In the genomic region with DNA sequence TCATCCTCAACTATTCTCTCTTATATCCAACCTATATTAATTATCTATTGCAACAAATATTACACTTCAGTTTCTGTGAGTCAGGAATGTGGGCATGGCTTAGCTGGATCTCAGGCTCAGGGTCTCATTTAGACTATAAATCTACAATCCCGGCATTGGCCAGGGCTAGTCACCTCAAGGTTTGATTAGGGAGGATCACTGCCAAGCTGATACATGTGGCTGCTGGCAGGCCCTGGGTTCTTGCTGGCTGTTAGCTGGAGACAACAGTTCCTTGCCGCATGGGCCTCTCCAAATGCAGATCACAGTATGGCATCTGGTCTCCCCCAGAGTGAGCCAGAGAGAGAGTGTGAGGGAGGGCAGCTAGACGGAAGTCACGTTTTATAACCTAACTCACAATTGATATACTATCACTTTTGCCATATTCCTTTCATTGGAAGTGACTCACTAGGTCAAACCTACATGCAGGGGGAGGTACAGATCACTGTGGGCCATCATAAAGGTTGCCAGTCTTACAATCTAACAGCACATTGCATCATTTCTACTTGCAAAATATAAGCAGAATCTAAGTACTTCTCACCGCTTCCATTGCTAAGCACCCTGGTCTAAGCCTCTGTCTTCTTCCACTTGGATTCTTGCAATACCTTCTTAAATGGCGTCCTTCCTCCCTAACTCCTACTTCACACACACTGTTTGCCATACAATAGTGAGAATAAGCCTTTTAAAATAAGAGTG, we compare ENCODE assay signal across 1 cellular context.
TF ChIP-seq lines count a peak whose summit lies in the region.

No MANE protein-coding gene starts in this region.

TF ChIP-seq in K562, 482 proteins besides CTCF, POLR2A, EP300 and RAD21 (continued from another document):
- TF ChIP-seq ZNF165 (CRISPR knock-in tag; IDR thresholded peaks at IDR 0.05; ENCODE audit: borderline replicate concordance) (no peak), ZNF589 (CRISPR knock-in tag; IDR thresholded peaks at IDR 0.05; ENCODE audit: low read depth) (no peak), GTF2E2 (tag; IDR thresholded peaks at IDR 0.05) (no peak), TRIM24 (IDR thresholded peaks at IDR 0.05) (peak in 1 of 2 experiments; percentile 48; a peak in 1 of 4 replicates), ZNF384 (IDR thresholded peaks at IDR 0.05; ENCODE audit: low read depth, low read length) (no peak), RREB1 (CRISPR knock-in tag; IDR thresholded peaks at IDR 0.05) (no peak), SMARCE1 (IDR thresholded peaks at IDR 0.05) (no peak), ZNF174 (CRISPR knock-in tag; IDR thresholded peaks at IDR 0.05) (no peak), TOE1 (IDR thresholded peaks at IDR 0.05; ENCODE audit: borderline replicate concordance) (no peak), TOE1 (CRISPR knock-in tag; IDR thresholded peaks at IDR 0.05; ENCODE audit: borderline replicate concordance, low read depth) (no peak), ID3 (CRISPR knock-in tag; IDR thresholded peaks at IDR 0.05) (no peak), ID3 (tag; IDR thresholded peaks at IDR 0.05) (no peak), ZNF134 (CRISPR knock-in tag; conservative IDR thresholded peaks at IDR 0.05) (no peak), ATF7 (IDR thresholded peaks at IDR 0.05) (peak; percentile 19; the same call in 1 of the 2 replicates)
- TF ChIP-seq, protein P1, sequence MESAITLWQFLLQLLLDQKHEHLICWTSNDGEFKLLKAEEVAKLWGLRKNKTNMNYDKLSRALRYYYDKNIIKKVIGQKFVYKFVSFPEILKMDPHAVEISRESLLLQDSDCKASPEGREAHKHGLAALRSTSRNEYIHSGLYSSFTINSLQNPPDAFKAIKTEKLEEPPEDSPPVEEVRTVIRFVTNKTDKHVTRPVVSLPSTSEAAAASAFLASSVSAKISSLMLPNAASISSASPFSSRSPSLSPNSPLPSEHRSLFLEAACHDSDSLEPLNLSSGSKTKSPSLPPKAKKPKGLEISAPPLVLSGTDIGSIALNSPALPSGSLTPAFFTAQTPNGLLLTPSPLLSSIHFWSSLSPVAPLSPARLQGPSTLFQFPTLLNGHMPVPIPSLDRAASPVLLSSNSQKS (CRISPR knock-in tag; IDR thresholded peaks at IDR 0.05) = no peak
- TF ChIP-seq, protein P2, sequence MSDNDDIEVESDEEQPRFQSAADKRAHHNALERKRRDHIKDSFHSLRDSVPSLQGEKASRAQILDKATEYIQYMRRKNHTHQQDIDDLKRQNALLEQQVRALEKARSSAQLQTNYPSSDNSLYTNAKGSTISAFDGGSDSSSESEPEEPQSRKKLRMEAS (CRISPR knock-in tag; IDR thresholded peaks at IDR 0.05) = no peak
- TF ChIP-seq, protein P3, sequence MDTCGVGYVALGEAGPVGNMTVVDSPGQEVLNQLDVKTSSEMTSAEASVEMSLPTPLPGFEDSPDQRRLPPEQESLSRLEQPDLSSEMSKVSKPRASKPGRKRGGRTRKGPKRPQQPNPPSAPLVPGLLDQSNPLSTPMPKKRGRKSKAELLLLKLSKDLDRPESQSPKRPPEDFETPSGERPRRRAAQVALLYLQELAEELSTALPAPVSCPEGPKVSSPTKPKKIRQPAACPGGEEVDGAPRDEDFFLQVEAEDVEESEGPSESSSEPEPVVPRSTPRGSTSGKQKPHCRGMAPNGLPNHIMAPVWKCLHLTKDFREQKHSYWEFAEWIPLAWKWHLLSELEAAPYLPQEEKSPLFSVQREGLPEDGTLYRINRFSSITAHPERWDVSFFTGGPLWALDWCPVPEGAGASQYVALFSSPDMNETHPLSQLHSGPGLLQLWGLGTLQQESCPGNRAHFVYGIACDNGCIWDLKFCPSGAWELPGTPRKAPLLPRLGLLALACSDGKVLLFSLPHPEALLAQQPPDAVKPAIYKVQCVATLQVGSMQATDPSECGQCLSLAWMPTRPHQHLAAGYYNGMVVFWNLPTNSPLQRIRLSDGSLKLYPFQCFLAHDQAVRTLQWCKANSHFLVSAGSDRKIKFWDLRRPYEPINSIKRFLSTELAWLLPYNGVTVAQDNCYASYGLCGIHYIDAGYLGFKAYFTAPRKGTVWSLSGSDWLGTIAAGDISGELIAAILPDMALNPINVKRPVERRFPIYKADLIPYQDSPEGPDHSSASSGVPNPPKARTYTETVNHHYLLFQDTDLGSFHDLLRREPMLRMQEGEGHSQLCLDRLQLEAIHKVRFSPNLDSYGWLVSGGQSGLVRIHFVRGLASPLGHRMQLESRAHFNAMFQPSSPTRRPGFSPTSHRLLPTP (IDR thresholded peaks at IDR 0.05; ENCODE audit: borderline replicate concordance, extremely low read depth, insufficient read length) = no peak
- TF ChIP-seq, protein P4, sequence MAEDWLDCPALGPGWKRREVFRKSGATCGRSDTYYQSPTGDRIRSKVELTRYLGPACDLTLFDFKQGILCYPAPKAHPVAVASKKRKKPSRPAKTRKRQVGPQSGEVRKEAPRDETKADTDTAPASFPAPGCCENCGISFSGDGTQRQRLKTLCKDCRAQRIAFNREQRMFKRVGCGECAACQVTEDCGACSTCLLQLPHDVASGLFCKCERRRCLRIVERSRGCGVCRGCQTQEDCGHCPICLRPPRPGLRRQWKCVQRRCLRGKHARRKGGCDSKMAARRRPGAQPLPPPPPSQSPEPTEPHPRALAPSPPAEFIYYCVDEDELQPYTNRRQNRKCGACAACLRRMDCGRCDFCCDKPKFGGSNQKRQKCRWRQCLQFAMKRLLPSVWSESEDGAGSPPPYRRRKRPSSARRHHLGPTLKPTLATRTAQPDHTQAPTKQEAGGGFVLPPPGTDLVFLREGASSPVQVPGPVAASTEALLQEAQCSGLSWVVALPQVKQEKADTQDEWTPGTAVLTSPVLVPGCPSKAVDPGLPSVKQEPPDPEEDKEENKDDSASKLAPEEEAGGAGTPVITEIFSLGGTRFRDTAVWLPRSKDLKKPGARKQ (CRISPR knock-in tag; IDR thresholded peaks at IDR 0.05) = no peak
